22 cellular contexts compared by ENCODE assay signal in the genomic region with DNA sequence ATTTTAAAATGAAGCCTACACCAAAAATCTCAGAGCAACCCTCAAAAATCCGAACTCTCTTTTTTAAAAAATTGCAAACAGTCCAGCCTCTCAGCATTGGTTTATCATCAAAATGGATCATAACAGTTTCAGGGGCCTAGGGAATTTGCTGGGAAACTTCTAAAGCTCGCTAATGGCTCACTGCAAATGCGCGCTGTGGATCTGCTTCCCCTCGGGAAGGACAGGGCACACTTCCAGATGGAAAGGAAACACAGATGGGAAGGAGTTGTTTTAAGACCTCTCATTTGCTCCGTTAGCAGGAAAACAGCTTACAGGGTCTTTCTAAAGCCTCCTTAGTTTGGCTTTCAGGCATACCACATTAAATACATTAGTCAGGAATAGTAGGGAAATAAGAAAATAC.
"Had no signal": no experiment of that assay in that cellular context is flagged by ENCODE, and none has a peak within 500 bp of the region (broad histone marks: within the 10 kb centered on the region; RNA-seq: fewer than 3 reads in every experiment).

No MANE protein-coding gene starts in this region.

- H3K4me3 Mint-ChIP-seq: activated CD4-positive, alpha-beta T cell treated with anti-CD3 and anti-CD28 coated beads for 36 hours; activated naive CD8-positive, alpha-beta T cell; activated T-helper 1 cell treated with anti-CD3 and anti-CD28 coated beads, Interleukin-12 subunit alpha, Interleukin-12 subunit beta, Interleukin-2, Interleukin-4 antibody, amounts not matched to agents 30 ng/mL and 10 ng/mL and 1 ng/mL, durations not matched to agents 14 hours and 24 hours and 36 hours; memory B cell; naive B cell; stimulated activated effector memory CD8-positive, alpha-beta T cell treated with anti-CD3 and anti-CD28 coated beads, Interleukin-12 subunit alpha, Interleukin-12 subunit beta, amount 100 ng/mL, for 72 hours; WTC11 had no signal

- H3K4me1 Mint-ChIP-seq: memory B cell had no signal

- DNase-seq: activated CD4-positive, alpha-beta T cell treated with anti-CD3 and anti-CD28 coated beads for 36 hours; activated CD4-positive, alpha-beta T cell treated with anti-CD3 and anti-CD28 coated beads, Interleukin-2, amount 50 U/mL, for 48 hours; activated gamma-delta T cell treated with Interleukin-2 at 50 U/mL for 16 hours; dermis blood vessel endothelial cell; effector memory CD4-positive, alpha-beta T cell; foreskin keratinocyte; hypothalamus; mucosa of descending colon; naive B cell; right lobe of liver; stimulated activated CD4-positive, alpha-beta T cell treated with anti-CD3 and anti-CD28 coated beads, Interleukin-4, amount 100 ng/mL, for 24 hours; SW 1271; upper lobe of right lung had no signal

- H3K4me3 ChIP-seq: esophagus muscularis mucosa, mucosa of descending colon, prostate gland, right lobe of liver, thoracic aorta, upper lobe of right lung had no signal

- H3K4me1 ChIP-seq: esophagus muscularis mucosa, foreskin keratinocyte, prostate gland, right lobe of liver, upper lobe of right lung had no signal

- H3K36me3 ChIP-seq: prostate gland had no signal

- FAIRE-seq: endothelial cell of umbilical vein had no signal

- H3K27me3 ChIP-seq: esophagus muscularis mucosa, foreskin keratinocyte, right lobe of liver, upper lobe of right lung had no signal

- ATAC-seq: activated CD4-positive, alpha-beta T cell treated with anti-CD3 and anti-CD28 coated beads for 36 hours; foreskin keratinocyte; mucosa of descending colon; right lobe of liver; stimulated activated effector memory CD8-positive, alpha-beta T cell treated with anti-CD3 and anti-CD28 coated beads, Interleukin-12 subunit alpha, Interleukin-12 subunit beta, amount 100 ng/mL, for 72 hours; upper lobe of right lung; WTC11 had no signal

- H3K27ac ChIP-seq: esophagus muscularis mucosa, foreskin keratinocyte, prostate gland, right lobe of liver, thoracic aorta, upper lobe of right lung had no signal

- H3K27ac Mint-ChIP-seq: activated CD4-positive, alpha-beta T cell treated with anti-CD3 and anti-CD28 coated beads for 36 hours; activated naive CD8-positive, alpha-beta T cell; activated T-helper 1 cell treated with anti-CD3 and anti-CD28 coated beads, Interleukin-12 subunit alpha, Interleukin-12 subunit beta, Interleukin-2, Interleukin-4 antibody, amounts not matched to agents 30 ng/mL and 10 ng/mL and 1 ng/mL, durations not matched to agents 14 hours and 24 hours and 36 hours; memory B cell; stimulated activated effector memory CD8-positive, alpha-beta T cell treated with anti-CD3 and anti-CD28 coated beads, Interleukin-12 subunit alpha, Interleukin-12 subunit beta, amount 100 ng/mL, for 72 hours; WTC11 had no signal

- H3K9me3 ChIP-seq: esophagus muscularis mucosa, mucosa of descending colon, prostate gland, right lobe of liver, thoracic aorta, upper lobe of right lung had no signal

- H3K27me3 Mint-ChIP-seq: activated CD4-positive, alpha-beta T cell treated with anti-CD3 and anti-CD28 coated beads for 36 hours; activated naive CD8-positive, alpha-beta T cell; memory B cell; naive B cell had no signal
